In genomic region chr3:149315694-149316093, GRCh38 we compare ENCODE assay signal across 1 cellular context.
TF ChIP-seq lines count a peak whose summit lies in the region.

No MANE protein-coding gene starts in this region.

TF ChIP-seq in WTC11, 78 proteins besides CTCF, POLR2A, EP300 and RAD21:
- TF ChIP-seq ZNF532 (CRISPR knock-in tag; IDR thresholded peaks at IDR 0.05; ENCODE audit: borderline replicate concordance) (no peak), MAX (CRISPR knock-in tag; IDR thresholded peaks at IDR 0.05) (no peak), ZNF138 (CRISPR knock-in tag; conservative IDR thresholded peaks at IDR 0.05) (no peak), SMAD3 (CRISPR knock-in tag; IDR thresholded peaks at IDR 0.05; ENCODE audit: borderline replicate concordance) (no peak), ZBTB21 (CRISPR knock-in tag; IDR thresholded peaks at IDR 0.05; ENCODE audit: borderline replicate concordance) (no peak)
- TF ChIP-seq, protein P1, sequence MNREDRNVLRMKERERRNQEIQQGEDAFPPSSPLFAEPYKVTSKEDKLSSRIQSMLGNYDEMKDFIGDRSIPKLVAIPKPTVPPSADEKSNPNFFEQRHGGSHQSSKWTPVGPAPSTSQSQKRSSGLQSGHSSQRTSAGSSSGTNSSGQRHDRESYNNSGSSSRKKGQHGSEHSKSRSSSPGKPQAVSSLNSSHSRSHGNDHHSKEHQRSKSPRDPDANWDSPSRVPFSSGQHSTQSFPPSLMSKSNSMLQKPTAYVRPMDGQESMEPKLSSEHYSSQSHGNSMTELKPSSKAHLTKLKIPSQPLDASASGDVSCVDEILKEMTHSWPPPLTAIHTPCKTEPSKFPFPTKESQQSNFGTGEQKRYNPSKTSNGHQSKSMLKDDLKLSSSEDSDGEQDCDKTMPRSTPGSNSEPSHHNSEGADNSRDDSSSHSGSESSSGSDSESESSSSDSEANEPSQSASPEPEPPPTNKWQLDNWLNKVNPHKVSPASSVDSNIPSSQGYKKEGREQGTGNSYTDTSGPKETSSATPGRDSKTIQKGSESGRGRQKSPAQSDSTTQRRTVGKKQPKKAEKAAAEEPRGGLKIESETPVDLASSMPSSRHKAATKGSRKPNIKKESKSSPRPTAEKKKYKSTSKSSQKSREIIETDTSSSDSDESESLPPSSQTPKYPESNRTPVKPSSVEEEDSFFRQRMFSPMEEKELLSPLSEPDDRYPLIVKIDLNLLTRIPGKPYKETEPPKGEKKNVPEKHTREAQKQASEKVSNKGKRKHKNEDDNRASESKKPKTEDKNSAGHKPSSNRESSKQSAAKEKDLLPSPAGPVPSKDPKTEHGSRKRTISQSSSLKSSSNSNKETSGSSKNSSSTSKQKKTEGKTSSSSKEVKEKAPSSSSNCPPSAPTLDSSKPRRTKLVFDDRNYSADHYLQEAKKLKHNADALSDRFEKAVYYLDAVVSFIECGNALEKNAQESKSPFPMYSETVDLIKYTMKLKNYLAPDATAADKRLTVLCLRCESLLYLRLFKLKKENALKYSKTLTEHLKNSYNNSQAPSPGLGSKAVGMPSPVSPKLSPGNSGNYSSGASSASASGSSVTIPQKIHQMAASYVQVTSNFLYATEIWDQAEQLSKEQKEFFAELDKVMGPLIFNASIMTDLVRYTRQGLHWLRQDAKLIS (CRISPR knock-in tag; IDR thresholded peaks at IDR 0.05; ENCODE audit: borderline replicate concordance) = no peak
